Comparison of ENCODE assay signal across 13 cellular contexts in the genomic region with DNA sequence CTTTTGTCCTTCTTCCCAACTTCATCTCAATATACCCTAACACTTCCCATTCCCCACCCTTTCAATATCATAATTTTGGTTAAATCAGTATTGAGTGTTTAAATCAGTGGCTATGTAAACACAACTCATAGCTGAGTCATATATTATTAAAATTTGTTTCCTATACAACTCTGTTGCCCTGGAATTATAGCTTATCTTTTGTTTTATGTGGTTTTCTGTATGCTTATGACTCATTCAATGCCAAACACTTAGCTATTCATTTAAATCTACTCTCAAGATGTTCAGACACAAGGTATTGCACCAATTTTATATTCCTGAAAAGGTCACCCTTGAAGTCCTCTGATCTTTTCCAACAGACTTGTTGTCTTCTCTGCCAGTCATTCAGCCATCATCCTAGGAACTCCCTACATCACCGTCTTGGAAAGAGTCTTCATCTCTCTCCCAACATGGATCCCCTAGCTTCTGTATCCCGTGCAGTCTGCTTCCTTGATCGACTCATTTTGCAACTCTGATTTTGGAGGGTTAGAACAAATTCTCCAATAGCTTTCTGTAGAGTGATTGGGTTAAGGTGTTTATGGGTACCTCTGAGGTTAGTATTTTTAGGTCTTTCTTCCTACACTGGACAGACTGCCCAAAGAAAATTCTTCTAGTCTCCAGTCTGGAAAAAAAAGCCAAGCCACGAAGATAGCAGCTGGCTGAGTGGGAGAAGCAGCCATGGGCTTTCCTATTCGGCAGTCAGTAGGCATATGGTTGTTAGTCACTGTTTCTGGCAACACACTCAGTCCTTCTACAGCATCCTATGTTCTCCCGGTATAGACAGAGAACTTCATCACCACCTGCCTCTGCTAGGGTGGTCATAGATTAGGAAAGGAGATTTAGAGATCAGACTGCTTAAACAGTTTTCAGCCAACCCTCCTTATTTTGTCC.
DNase-seq lines count a peak whose midpoint lies in the region; ATAC-seq and TF ChIP-seq lines count a peak whose summit lies in the region.
"Had no signal": no experiment of that assay in that cellular context is flagged by ENCODE, and none has a peak within 500 bp of the region (broad histone marks: within the 10 kb centered on the region; RNA-seq: fewer than 3 reads in every experiment).

No MANE protein-coding gene starts in this region.

- peak overlapping the region; percentile 86 for H3K27ac Mint-ChIP-seq in Calu3 (ENCODE audit: unreplicated experiment)
- H3K27ac Mint-ChIP-seq: effector memory CD8-positive, alpha-beta T cell; WTC11 had no signal

- peaks cover 12% of the 10 kb centered on the region for H3K4me1 ChIP-seq in mammary epithelial cell (ENCODE audit: insufficient read depth, low read length)
- H3K4me1 ChIP-seq in upper lobe of left lung, result no peaks in the 10 kb centered on the region
- peaks cover 0 to 9% (median 0%) of the 10 kb centered on the region in 9 donors for H3K4me1 ChIP-seq in heart right ventricle

- H3K9ac ChIP-seq in mammary epithelial cell (ENCODE audit: insufficient read depth, low read length), result no peak overlapping the region

- no peaks in the 10 kb centered on the region for H3K27me3 Mint-ChIP-seq in Calu3 (ENCODE audit: unreplicated experiment)
- H3K27me3 Mint-ChIP-seq: effector memory CD8-positive, alpha-beta T cell had no signal

- H3K4me3 ChIP-seq in mammary epithelial cell (replicated peaks in 1 of 3; ENCODE audit: insufficient read depth in 1 of 3, low read depth in 2 of 3, low read length in 3 of 3) (no peak overlapping the region), upper lobe of left lung (no peak overlapping the region), heart right ventricle (no peak overlapping the region)

- peak overlapping the region; percentile 11 for H3K4me3 Mint-ChIP-seq in Calu3 (ENCODE audit: low read depth, unreplicated experiment)
- H3K4me3 Mint-ChIP-seq: effector memory CD8-positive, alpha-beta T cell; WTC11 had no signal

- H3K27me3 ChIP-seq in mammary epithelial cell (ENCODE audit: insufficient read depth, low read length) (no peaks in the 10 kb centered on the region), upper lobe of left lung (no peaks in the 10 kb centered on the region), heart right ventricle (no peaks in the 10 kb centered on the region)

- TF ChIP-seq EP300 in upper lobe of left lung (IDR thresholded peaks at IDR 0.05), result no peak

- H3K36me3 ChIP-seq in mammary epithelial cell (ENCODE audit: insufficient read depth, low read length) (no peaks in the 10 kb centered on the region), upper lobe of left lung (no peaks in the 10 kb centered on the region), heart right ventricle (no peaks in the 10 kb centered on the region)

- H3K4me1 Mint-ChIP-seq in Calu3 (ENCODE audit: low read depth, unreplicated experiment), result peaks cover 57% of the 10 kb centered on the region
- H3K4me1 Mint-ChIP-seq: WTC11 had no signal

- ATAC-seq in upper lobe of left lung (ENCODE audit: low FRiP score in 2 of 2) (no peak), heart right ventricle (no peak)
- ATAC-seq: effector memory CD8-positive, alpha-beta T cell; WTC11 had no signal

- H4K20me1 ChIP-seq in mammary epithelial cell (ENCODE audit: insufficient read depth, low read length), result no peaks in the 10 kb centered on the region

- CTCF ChIA-PET in Calu3 (lab: Charles Lee) (interaction anchor here (0.5 to 2.5 kb wide), 11 partner anchors 13 to 245 kb away, joined by 3 to 18 read pairs (median 4); no protein-coding TSS in a partner anchor), mammary epithelial cell (lab: Charles Lee; ENCODE audit: low non-redundant PET) (no interaction called here)

- TF ChIP-seq POLR2A in upper lobe of left lung (IDR thresholded peaks at IDR 0.05), result no peak

- DNase-seq in Calu3 (peak; percentile 25), NCI-H1694 treated with DMSO at 0.1 percent for 48 hours (lab: John Stamatoyannopoulos, UW) (peak; percentile 56), mammary epithelial cell (peak; percentile 67), kidney tubule cell (ENCODE audit: low spot score) (peak; percentile 33), upper lobe of left lung (no peak), KG1 (lab: John Stamatoyannopoulos, UW) (no peak), NCI-H1436 (lab: John Stamatoyannopoulos, UW) (no peak), heart right ventricle (no peak)
- DNase-seq: activated CD8-positive, alpha-beta memory T cell treated with anti-CD3 and anti-CD28 coated beads, Interleukin-2, amount 50 U/mL, for 4 hours; effector memory CD8-positive, alpha-beta T cell; MM.1S; Right ventricle myocardium superior had no signal

- TF ChIP-seq CTCF in Calu3 (IDR thresholded peaks at IDR 0.05; ENCODE audit: unreplicated experiment) (no peak), mammary epithelial cell (conservative IDR thresholded peaks at IDR 0.05 in 1 of 2, IDR thresholded peaks at IDR 0.05 in 1 of 2; ENCODE audit: extremely low read depth in 1 of 2, insufficient read depth in 1 of 2, low read depth in 1 of 2, low read length in 2 of 2) (no peak), upper lobe of left lung (IDR thresholded peaks at IDR 0.05) (no peak), heart right ventricle (IDR thresholded peaks at IDR 0.05) (no peak)

- H3K9me3 ChIP-seq in mammary epithelial cell (replicated peaks; ENCODE audit: insufficient read depth, low read length) (no peaks in the 10 kb centered on the region), upper lobe of left lung (no peaks in the 10 kb centered on the region), heart right ventricle (no peaks in the 10 kb centered on the region)

- H2AFZ ChIP-seq in mammary epithelial cell (ENCODE audit: low read depth, low read length), result no peak overlapping the region

- BruUV-seq in Calu3 (replicated peaks; lab: Mats Ljungman, UMichigan), result no TSS peak
- no TSS peak for BruUV-seq in mammary epithelial cell (replicated peaks; lab: Mats Ljungman, UMichigan)

- in situ Hi-C loops in mammary epithelial cell (cut with MboI; ENCODE audit: low sequenced_read_pairs in 2 of 2), result no loop called here

- WGBS in mammary epithelial cell (ENCODE audit: low coverage, missing lambda C conversion rate), result 93% methylated on average over 6 of the region's 6 CpGs
- WGBS in upper lobe of left lung, 2 donors, result 90 to 92% methylated on average over 6 of the region's 6 CpGs
- 86 to 90% methylated on average over 6 of the region's 6 CpGs for WGBS in heart right ventricle, 2 donors

- peaks cover 4% of the 10 kb centered on the region for H3K9me3 Mint-ChIP-seq in Calu3 (ENCODE audit: low read depth, unreplicated experiment)
- H3K9me3 Mint-ChIP-seq: effector memory CD8-positive, alpha-beta T cell; WTC11 had no signal

- dilution Hi-C loops in mammary epithelial cell (cut with HindIII; ENCODE audit: low sequenced_read_pairs), result no loop called here

- intact Hi-C loops in Calu3 (cut with micrococcal nuclease; ENCODE audit: unreplicated experiment) (loop anchor here (1.0 kb wide), 2 partner anchors 27 to 50 kb away; no protein-coding TSS in a partner anchor), mammary epithelial cell (cut with micrococcal nuclease) (no loop called here), heart right ventricle (cut with DNase I) (no loop called here)

- no peak overlapping the region for H3K4me2 ChIP-seq in mammary epithelial cell (ENCODE audit: insufficient read depth, low read depth, low read length)

- H3K79me2 ChIP-seq in mammary epithelial cell (ENCODE audit: insufficient read depth, low read length), result no peaks in the 10 kb centered on the region

- no peak overlapping the region for H3K27ac ChIP-seq in mammary epithelial cell (ENCODE audit: insufficient read depth, low read depth, low read length)
- no peak overlapping the region for H3K27ac ChIP-seq in upper lobe of left lung
- no peak overlapping the region for H3K27ac ChIP-seq in heart right ventricle

- peaks cover 9% of the 10 kb centered on the region for H3K36me3 Mint-ChIP-seq in Calu3 (ENCODE audit: insufficient read depth, unreplicated experiment)
- H3K36me3 Mint-ChIP-seq: WTC11 had no signal

Comparison
In these comparisons a context has a peak if more than half of its experiments do, and no peak if none do; other contexts are left out.
1. DNase-seq: peak in Calu3 (single experiment), NCI-H1694 treated with DMSO at 0.1 percent for 48 hours (single experiment), mammary epithelial cell (single experiment) and kidney tubule cell (single experiment); none in upper lobe of left lung (0 of 2), KG1 (single experiment), NCI-H1436 (single experiment) and heart right ventricle (0 of 2).